1 cellular context compared by ENCODE assay signal in genomic region chr20:10616212-10616611, GRCh38.
TF ChIP-seq lines count a peak whose summit lies in the region.

No MANE protein-coding gene starts in this region.

TF ChIP-seq in IMR-90, 13 proteins besides CTCF, POLR2A, EP300 and RAD21 (continued from another document):
- TF ChIP-seq USF2 (IDR thresholded peaks at IDR 0.05; ENCODE audit: low read depth, low read length) = no peak
- TF ChIP-seq CHD1 (IDR thresholded peaks at IDR 0.05; ENCODE audit: low read depth, low read length) = no peak
- no peak for TF ChIP-seq MAFK (IDR thresholded peaks at IDR 0.05; ENCODE audit: low read depth, low read length)
- no peak for TF ChIP-seq MAZ (IDR thresholded peaks at IDR 0.05; ENCODE audit: borderline replicate concordance, low read depth, low read length)
- no peak for TF ChIP-seq FOS (IDR thresholded peaks at IDR 0.05; ENCODE audit: low read depth, low read length)
TF ChIP-seq in IMR-90: peak in this region for 0.
